Comparison of ENCODE assay signal across 38 cellular contexts in the genomic region with DNA sequence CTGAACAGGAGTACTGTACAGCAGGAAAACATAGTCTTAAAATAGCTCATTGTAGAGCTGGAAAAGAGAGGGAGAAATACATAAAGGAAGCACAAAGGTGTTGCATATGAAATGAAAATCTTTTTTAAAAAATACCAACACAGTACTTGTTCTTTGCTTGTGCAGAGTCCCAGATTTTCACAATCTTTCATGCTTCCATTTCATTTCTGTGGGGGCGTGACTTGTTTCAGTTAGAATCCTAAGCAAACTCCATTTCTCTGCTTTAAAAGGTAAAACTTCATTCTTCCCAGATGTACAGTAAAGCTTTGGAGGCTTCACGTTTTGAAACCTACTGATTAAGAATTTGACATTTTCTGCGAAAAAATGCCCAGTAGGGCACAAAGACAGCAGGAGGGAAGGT. TPM values are rescaled to one million over a fixed set of nuclear protein-coding genes. Genes with fewer than 3 reads are reported as not detected.
DNase-seq lines count a peak whose midpoint lies in the region; ATAC-seq and TF ChIP-seq lines count a peak whose summit lies in the region.
"Had no signal": no experiment of that assay in that cellular context is flagged by ENCODE, and none has a peak within 500 bp of the region (broad histone marks: within the 10 kb centered on the region; RNA-seq: fewer than 3 reads in every experiment).

No MANE protein-coding gene starts in this region.

- H3K36me3 ChIP-seq in neural cell (ENCODE audit: insufficient read depth, low read length), result no peaks in the 10 kb centered on the region
- H3K36me3 ChIP-seq: BE2C; BLaER1; BLaER1 treated with 17β-estradiol and CSF1 and Interleukin-3, amounts not matched to agents 10 nM and 100 nM had no signal

- H3K27ac Mint-ChIP-seq in type B pancreatic cell, result peak overlapping the region; percentile 19
- H3K27ac Mint-ChIP-seq: B cell; CD14-positive monocyte; CD4-positive, alpha-beta memory T cell; CD4-positive, alpha-beta T cell; CD4-positive, CD25-positive, alpha-beta regulatory T cell; CD8-positive, alpha-beta memory T cell; CD8-positive, alpha-beta T cell had no signal

- H3K9me3 ChIP-seq in neural cell (ENCODE audit: low read length), result no peaks in the 10 kb centered on the region
- H3K9me3 ChIP-seq: A549; BE2C; BLaER1; BLaER1 treated with 17β-estradiol and CSF1 and Interleukin-3, amounts not matched to agents 10 nM and 100 nM; Caco-2 had no signal

- no peak overlapping the region for H3K4me3 Mint-ChIP-seq in type B pancreatic cell
- H3K4me3 Mint-ChIP-seq: B cell; CD14-positive monocyte; CD4-positive, alpha-beta memory T cell; CD4-positive, alpha-beta T cell; CD4-positive, CD25-positive, alpha-beta regulatory T cell; CD8-positive, alpha-beta memory T cell; CD8-positive, alpha-beta T cell had no signal

- no peaks in the 10 kb centered on the region for H3K27me3 ChIP-seq in neural cell (ENCODE audit: insufficient read depth, low read depth, low read length)
- H3K27me3 ChIP-seq: BE2C; BLaER1; BLaER1 treated with 17β-estradiol and CSF1 and Interleukin-3, amounts not matched to agents 10 nM and 100 nM had no signal

- H3K9me3 Mint-ChIP-seq in type B pancreatic cell, result peaks cover 2% of the 10 kb centered on the region
- H3K9me3 Mint-ChIP-seq: CD4-positive, alpha-beta memory T cell; CD4-positive, alpha-beta T cell; CD8-positive, alpha-beta memory T cell; CD8-positive, alpha-beta T cell had no signal

- no peak overlapping the region for H2AFZ ChIP-seq in neural cell (ENCODE audit: low read depth, low read length)

- H3K4me3 ChIP-seq in neural cell (ENCODE audit: low read length), result no peak overlapping the region
- H3K4me3 ChIP-seq: A549; BLaER1; BLaER1 treated with 17β-estradiol and CSF1 and Interleukin-3, amounts not matched to agents 10 nM and 100 nM had no signal

- H3K9ac ChIP-seq in neural cell (ENCODE audit: low read length), result no peak overlapping the region
- H3K9ac ChIP-seq: BLaER1; BLaER1 treated with 17β-estradiol and CSF1 and Interleukin-3, amounts not matched to agents 10 nM and 100 nM had no signal

- H3K79me2 ChIP-seq in neural cell (replicated peaks; ENCODE audit: insufficient read depth, low read length), result no peaks in the 10 kb centered on the region

- no peaks in the 10 kb centered on the region for H3K36me3 Mint-ChIP-seq in type B pancreatic cell
- H3K36me3 Mint-ChIP-seq: CD14-positive monocyte; CD4-positive, alpha-beta memory T cell; CD4-positive, CD25-positive, alpha-beta regulatory T cell; CD8-positive, alpha-beta memory T cell; CD8-positive, alpha-beta T cell had no signal

- no peaks in the 10 kb centered on the region for H3K9me2 ChIP-seq in neural cell (ENCODE audit: insufficient read depth, low read length)

- no peak for TF ChIP-seq RAD21 in neural cell (conservative IDR thresholded peaks at IDR 0.05)

- DNase-seq in caudate nucleus (lab: John Stamatoyannopoulos, UW) (peak in 4 of 61 donors; percentile 20 to 67 (median 48)), superior temporal gyrus (ENCODE audit: extremely low spot score) (peak; percentile 43), type B pancreatic cell (ENCODE audit: extremely low spot score, unreplicated experiment) (no peak), medulla oblongata (ENCODE audit: extremely low spot score) (no peak)
- DNase-seq in activated CD4-positive, CD25-positive, alpha-beta regulatory T cell (lab: John Stamatoyannopoulos, UW), result no peak
- no peak for DNase-seq in stimulated activated naive CD8-positive, alpha-beta T cell treated with anti-CD3 and anti-CD28 coated beads, Interleukin-15, Interleukin-2, amounts not matched to agents 100 U/mL and 50 U/mL, for 24 hours
- DNase-seq: 8988T; ACHN; AML-193; BE2C; C1 segment of cervical spinal cord; Caco-2; Calu3; CD4-positive, alpha-beta memory T cell; CD4-positive, alpha-beta T cell; CD4-positive, CD25-positive, alpha-beta regulatory T cell; CD8-positive, alpha-beta memory T cell; CD8-positive, alpha-beta T cell; COR-L47; DMS 273 treated with DMSO at 0.1 percent for 48 hours; DMS153; DMS53; DMS79; DMS79 treated with DMSO at 0.1 percent for 48 hours; DND-41; EL had no signal

- no peaks in the 10 kb centered on the region for H4K20me1 ChIP-seq in neural cell (ENCODE audit: insufficient read depth)
- H4K20me1 ChIP-seq: BLaER1; BLaER1 treated with 17β-estradiol and CSF1 and Interleukin-3, amounts not matched to agents 10 nM and 100 nM had no signal

- no peaks in the 10 kb centered on the region for H3F3A ChIP-seq in neural cell (ENCODE audit: insufficient read depth, low read length, poor library complexity, severe bottlenecking)

- H3K27ac ChIP-seq in caudate nucleus (ENCODE audit: low read depth, low read length), result peak overlapping the region; percentile 78
- H3K27ac ChIP-seq in neural cell (ENCODE audit: low read length), result peak overlapping the region; percentile 23
- H3K27ac ChIP-seq: 22Rv1; A549; BLaER1; BLaER1 treated with 17β-estradiol and CSF1 and Interleukin-3, amounts not matched to agents 10 nM and 100 nM; C4-2B had no signal

- H3K4me2 ChIP-seq in neural cell (ENCODE audit: low read length), result no peak overlapping the region
- H3K4me2 ChIP-seq: A549; BLaER1; BLaER1 treated with 17β-estradiol and CSF1 and Interleukin-3, amounts not matched to agents 10 nM and 100 nM had no signal

- ATAC-seq in HG03108 (IDR thresholded peaks at IDR 0.05; ENCODE audit: unreplicated experiment), result no peak
- no peak for ATAC-seq in stimulated activated naive CD8-positive, alpha-beta T cell treated with anti-CD3 and anti-CD28 coated beads, Interleukin-15, Interleukin-2, amounts not matched to agents 100 U/mL and 50 U/mL, for 24 hours
- ATAC-seq: A549; CD8-positive, alpha-beta T cell had no signal

- no peaks in the 10 kb centered on the region for H3K27me3 Mint-ChIP-seq in type B pancreatic cell

- TF ChIP-seq EP300 in neural cell (conservative IDR thresholded peaks at IDR 0.05; ENCODE audit: poor library complexity, severe bottlenecking), result no peak

- TF ChIP-seq CTCF in neural cell (IDR thresholded peaks at IDR 0.05; ENCODE audit: poor library complexity, severe bottlenecking), result no peak
- TF ChIP-seq CTCF in type B pancreatic cell (conservative IDR thresholded peaks at IDR 0.05), result no peak

- H3K4me1 Mint-ChIP-seq in type B pancreatic cell (ENCODE audit: unreplicated experiment), result peaks cover 33% of the 10 kb centered on the region
- H3K4me1 Mint-ChIP-seq: B cell; CD14-positive monocyte; CD4-positive, alpha-beta memory T cell; CD4-positive, CD25-positive, alpha-beta regulatory T cell; CD8-positive, alpha-beta memory T cell had no signal

TF ChIP-seq in neural cell, 6 proteins besides CTCF, POLR2A, EP300 and RAD21:
- no peak for TF ChIP-seq TAF1 (IDR thresholded peaks at IDR 0.05; ENCODE audit: low read depth)
- no peak for TF ChIP-seq EZH2 (IDR thresholded peaks at IDR 0.05; ENCODE audit: borderline replicate concordance, insufficient read depth, low read length, poor library complexity, severe bottlenecking)
- TF ChIP-seq POLR2AphosphoS5 (IDR thresholded peaks at IDR 0.05), result no peak
- no peak for TF ChIP-seq SMC3 (conservative IDR thresholded peaks at IDR 0.05; ENCODE audit: poor library complexity)
- TF ChIP-seq, protein P1, sequence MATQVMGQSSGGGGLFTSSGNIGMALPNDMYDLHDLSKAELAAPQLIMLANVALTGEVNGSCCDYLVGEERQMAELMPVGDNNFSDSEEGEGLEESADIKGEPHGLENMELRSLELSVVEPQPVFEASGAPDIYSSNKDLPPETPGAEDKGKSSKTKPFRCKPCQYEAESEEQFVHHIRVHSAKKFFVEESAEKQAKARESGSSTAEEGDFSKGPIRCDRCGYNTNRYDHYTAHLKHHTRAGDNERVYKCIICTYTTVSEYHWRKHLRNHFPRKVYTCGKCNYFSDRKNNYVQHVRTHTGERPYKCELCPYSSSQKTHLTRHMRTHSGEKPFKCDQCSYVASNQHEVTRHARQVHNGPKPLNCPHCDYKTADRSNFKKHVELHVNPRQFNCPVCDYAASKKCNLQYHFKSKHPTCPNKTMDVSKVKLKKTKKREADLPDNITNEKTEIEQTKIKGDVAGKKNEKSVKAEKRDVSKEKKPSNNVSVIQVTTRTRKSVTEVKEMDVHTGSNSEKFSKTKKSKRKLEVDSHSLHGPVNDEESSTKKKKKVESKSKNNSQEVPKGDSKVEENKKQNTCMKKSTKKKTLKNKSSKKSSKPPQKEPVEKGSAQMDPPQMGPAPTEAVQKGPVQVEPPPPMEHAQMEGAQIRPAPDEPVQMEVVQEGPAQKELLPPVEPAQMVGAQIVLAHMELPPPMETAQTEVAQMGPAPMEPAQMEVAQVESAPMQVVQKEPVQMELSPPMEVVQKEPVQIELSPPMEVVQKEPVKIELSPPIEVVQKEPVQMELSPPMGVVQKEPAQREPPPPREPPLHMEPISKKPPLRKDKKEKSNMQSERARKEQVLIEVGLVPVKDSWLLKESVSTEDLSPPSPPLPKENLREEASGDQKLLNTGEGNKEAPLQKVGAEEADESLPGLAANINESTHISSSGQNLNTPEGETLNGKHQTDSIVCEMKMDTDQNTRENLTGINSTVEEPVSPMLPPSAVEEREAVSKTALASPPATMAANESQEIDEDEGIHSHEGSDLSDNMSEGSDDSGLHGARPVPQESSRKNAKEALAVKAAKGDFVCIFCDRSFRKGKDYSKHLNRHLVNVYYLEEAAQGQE (IDR thresholded peaks at IDR 0.05; ENCODE audit: borderline replicate concordance), result no peak
- no peak for TF ChIP-seq MXI1 (conservative IDR thresholded peaks at IDR 0.05; ENCODE audit: poor library complexity, severe bottlenecking)

RNA-seq across cellular contexts. Expression of gene MARCHF10, which starts 48.5 kb away (rescaled TPM):
- polyA plus RNA-seq in neural cell, result 0.27 and 1.7 TPM in 2 replicates
- polyA minus RNA-seq in neural cell, result not detected in 2 replicates
- total RNA-seq in type B pancreatic cell (ENCODE audit: low replicate concordance), result not detected in 2 replicates
- total RNA-seq: A172; A673; B cell; Caco-2; Calu3; CD4-positive, alpha-beta T cell; CD4-positive, CD25-positive, alpha-beta regulatory T cell; CD8-positive, alpha-beta memory T cell; CD8-positive, alpha-beta T cell; Daoy had no signal
- polyA plus RNA-seq: CD14-positive monocyte had no signal
